ENCODE assay signal across 8 cellular contexts in genomic region chr3:128123231-128123537, GRCh38. TPM values are rescaled to one million over a fixed set of nuclear protein-coding genes. Genes with fewer than 3 reads are reported as not detected.
A peak's percentile ranks its signal among the peaks of the same experiment; 100 is the strongest.
DNase-seq lines count a peak whose midpoint lies in the region; ATAC-seq, FAIRE-seq and TF ChIP-seq lines count a peak whose summit lies in the region.

No MANE protein-coding gene starts in this region.

- H3K4me3 Mint-ChIP-seq in activated naive CD4-positive, alpha-beta T cell treated with anti-CD3 and anti-CD28 coated beads, Interleukin-2, amount 50 U/mL, for 24 hours: peak overlapping the region; percentile 99

- H3K36me3 ChIP-seq in cardiac muscle cell (no peaks in the 10 kb centered on the region), kidney (ENCODE audit: control insufficient read depth in 1 of 2, insufficient read depth in 2 of 2, low read length in 2 of 2) (no peaks in the 10 kb centered on the region), tibial nerve (peaks cover 0 to 16% (median 0%) of the 10 kb centered on the region in 3 donors)

- peaks cover 37% of the 10 kb centered on the region for H3K4me1 Mint-ChIP-seq in activated naive CD4-positive, alpha-beta T cell treated with anti-CD3 and anti-CD28 coated beads, Interleukin-2, amount 50 U/mL, for 24 hours

- FAIRE-seq in kidney (lab: Jason Lieb, UNC): no peak

- peak overlapping the region; percentile 98 for H3K27ac Mint-ChIP-seq in activated naive CD4-positive, alpha-beta T cell treated with anti-CD3 and anti-CD28 coated beads, Interleukin-2, amount 50 U/mL, for 24 hours

- H3K9me3 Mint-ChIP-seq in activated naive CD4-positive, alpha-beta T cell treated with anti-CD3 and anti-CD28 coated beads, Interleukin-2, amount 50 U/mL, for 24 hours: no peaks in the 10 kb centered on the region

- peaks cover 3% of the 10 kb centered on the region for H3K4me1 ChIP-seq in cardiac muscle cell (ENCODE audit: low read depth)
- H3K4me1 ChIP-seq in kidney (ENCODE audit: control insufficient read depth in 1 of 2, insufficient read depth in 1 of 2, low read depth in 1 of 2, low read length in 2 of 2): peaks cover 2 to 6% of the 10 kb centered on the region in 2 donors
- peaks cover 0 to 15% (median 10%) of the 10 kb centered on the region in 4 donors for H3K4me1 ChIP-seq in tibial nerve

- H3K27me3 Mint-ChIP-seq in activated naive CD4-positive, alpha-beta T cell treated with anti-CD3 and anti-CD28 coated beads, Interleukin-2, amount 50 U/mL, for 24 hours: no peaks in the 10 kb centered on the region

- H3K27ac ChIP-seq in cardiac muscle cell (peak overlapping the region; percentile 88), kidney (ENCODE audit: low read depth in 2 of 2, low read length in 2 of 2) (peak overlapping the region; percentile 42 to 54), tibial nerve (peak overlapping the region in 3 of 4 donors; percentile 64 to 75 (median 72))

- WGBS in tibial nerve, 2 donors: 1 to 2% methylated on average over 14 to 20 of the region's 20 CpGs

- ATAC-seq in HG02970 (IDR thresholded peaks at IDR 0.05; ENCODE audit: low FRiP score, unreplicated experiment) (no peak), HG02759 (IDR thresholded peaks at IDR 0.05; ENCODE audit: unreplicated experiment) (no peak)

- intact Hi-C loops in cardiac septum (cut with DNase I): loop anchor here (2.0 to 5.0 kb wide), 2 partner anchors 30 to 46 kb away; partner anchors contain the start of gene EEFSEC
- intact Hi-C loops in kidney (cut with DNase I): no loop called here

- TF ChIP-seq CTCF in cardiac muscle cell (IDR thresholded peaks at IDR 0.05; ENCODE audit: low read depth, low read length): no peak
- TF ChIP-seq CTCF in kidney (IDR thresholded peaks at IDR 0.05; ENCODE audit: borderline replicate concordance, extremely low read depth, insufficient read depth): no peak
- TF ChIP-seq CTCF in tibial nerve (IDR thresholded peaks at IDR 0.05): no peak

- no peak for TF ChIP-seq EP300 in tibial nerve (IDR thresholded peaks at IDR 0.05)

- no peaks in the 10 kb centered on the region for H3K9me3 ChIP-seq in cardiac muscle cell (ENCODE audit: low read depth)
- no peaks in the 10 kb centered on the region for H3K9me3 ChIP-seq in kidney (ENCODE audit: control insufficient read depth in 1 of 2, low read length in 2 of 2)
- no peaks in the 10 kb centered on the region for H3K9me3 ChIP-seq in tibial nerve

- TF ChIP-seq POLR2A in tibial nerve (IDR thresholded peaks at IDR 0.05): no peak

- H3K4me3 ChIP-seq in cardiac muscle cell: peak overlapping the region; percentile 84
- H3K4me3 ChIP-seq in kidney (ENCODE audit: low read length in 2 of 2): peak overlapping the region; percentile 92 to 93
- peak overlapping the region; percentile 62 to 92 (median 76) for H3K4me3 ChIP-seq in tibial nerve

- H3K36me3 Mint-ChIP-seq in activated naive CD4-positive, alpha-beta T cell treated with anti-CD3 and anti-CD28 coated beads, Interleukin-2, amount 50 U/mL, for 24 hours: peaks cover 19% of the 10 kb centered on the region

- H3K9ac ChIP-seq in kidney (ENCODE audit: low read length in 2 of 2): peak overlapping the region; percentile 69 to 83

- H3K27me3 ChIP-seq in cardiac muscle cell: no peaks in the 10 kb centered on the region
- H3K27me3 ChIP-seq in tibial nerve: no peaks in the 10 kb centered on the region

- DNase-seq in cardiac muscle cell (ENCODE audit: low read depth in 1 of 2, low spot score in 1 of 2): no peak
- DNase-seq in cardiac septum (ENCODE audit: low spot score): no peak
- peak; percentile 77 for DNase-seq in kidney
- no peak for DNase-seq in tibial nerve (ENCODE audit: low spot score in 2 of 2)
- no peak for DNase-seq in NCI-H226

RNA-seq across cellular contexts. Expression of gene RUVBL1, which starts 0.4 kb away (rescaled TPM):
- 81.7 and 83.1 TPM in 2 replicates for total RNA-seq in cardiac muscle cell
- polyA plus RNA-seq in cardiac muscle cell: 94.2 and 95.2 TPM in 2 replicates
- total RNA-seq in cardiac septum: 19.7 TPM
- total RNA-seq in kidney: 32.7 TPM
- 41.9 TPM for polyA plus RNA-seq in kidney (ENCODE audit: insufficient read depth, low read depth, low replicate concordance)
- total RNA-seq in tibial nerve: 10 to 100 TPM; 29.7 to 41.7 (median 34.1) TPM

RNA-seq across cellular contexts. Expression of gene EEFSEC, which starts 30.1 kb away (rescaled TPM):
- 23.0 and 26.7 TPM in 2 replicates for total RNA-seq in cardiac muscle cell
- polyA plus RNA-seq in cardiac muscle cell: 47.9 and 52.0 TPM in 2 replicates
- 19.3 TPM for total RNA-seq in cardiac septum
- total RNA-seq in kidney: 15.2 TPM
- 23.2 TPM for polyA plus RNA-seq in kidney (ENCODE audit: insufficient read depth, low read depth, low replicate concordance)
- 10 to 100 TPM; 25.1 to 43.5 (median 29.5) TPM for total RNA-seq in tibial nerve
